Comparison of ENCODE assay signal across 18 cellular contexts in genomic region chr5:41751867-41752266, GRCh38.
DNase-seq lines count a peak whose midpoint lies in the region; ATAC-seq lines count a peak whose summit lies in the region.
"Had no signal": no experiment of that assay in that cellular context is flagged by ENCODE, and none has a peak within 500 bp of the region (broad histone marks: within the 10 kb centered on the region; RNA-seq: fewer than 3 reads in every experiment).

No MANE protein-coding gene starts in this region.

- intact Hi-C loops in Right ventricle myocardium inferior (cut with DNase I): no loop called here

- H3K9me3 Mint-ChIP-seq in activated T-cell treated with anti-CD3 and anti-CD28 coated beads, Interleukin-2, amount 50 U/mL, for 24 hours: no peaks in the 10 kb centered on the region
- no peaks in the 10 kb centered on the region for H3K9me3 Mint-ChIP-seq in activated naive CD8-positive, alpha-beta T cell (ENCODE audit: low read depth)
- H3K9me3 Mint-ChIP-seq: CD4-positive, CD25-positive, alpha-beta regulatory T cell; GM23338 had no signal

- no peak for ATAC-seq in Right ventricle myocardium inferior
- ATAC-seq: GM23338 had no signal

- H3K36me3 Mint-ChIP-seq in activated T-cell treated with anti-CD3 and anti-CD28 coated beads, Interleukin-2, amount 50 U/mL, for 24 hours (ENCODE audit: low read depth): peaks cover 73% of the 10 kb centered on the region
- peaks cover 37% of the 10 kb centered on the region for H3K36me3 Mint-ChIP-seq in activated naive CD8-positive, alpha-beta T cell

- H3K27ac Mint-ChIP-seq in activated T-cell treated with anti-CD3 and anti-CD28 coated beads, Interleukin-2, amount 50 U/mL, for 24 hours: peak overlapping the region; percentile 18
- peak overlapping the region; percentile 55 for H3K27ac Mint-ChIP-seq in activated naive CD8-positive, alpha-beta T cell
- H3K27ac Mint-ChIP-seq: GM23338 had no signal

- no peak for DNase-seq in activated T-cell treated with anti-CD3 and anti-CD28 coated beads, Interleukin-2, amount 50 U/mL, for 24 hours
- DNase-seq in activated T-cell treated with anti-CD3 and anti-CD28 coated beads, Interleukin-2, amount 50 U/mL, for 1 hour: no peak
- DNase-seq in kidney tubule cell (ENCODE audit: low spot score) (peak; percentile 13), NCI-H1105 treated with DMSO at 0.1 percent for 48 hours (lab: John Stamatoyannopoulos, UW) (no peak), Right ventricle myocardium inferior (ENCODE audit: missing footprints) (no peak), NCI-H1105 (lab: John Stamatoyannopoulos, UW) (no peak)
- DNase-seq: BE2C; Caco-2; CD4-positive, CD25-positive, alpha-beta regulatory T cell; DMS153; KBM-7; NCI-H1436 treated with DMSO at 0.1 percent for 48 hours; NCI-H2029; NCI-H345; NCI-H524 treated with DMSO at 0.1 percent for 48 hours; PC-9 had no signal

- H3K4me1 Mint-ChIP-seq in activated T-cell treated with anti-CD3 and anti-CD28 coated beads, Interleukin-2, amount 50 U/mL, for 24 hours (ENCODE audit: low read depth): peaks cover 46% of the 10 kb centered on the region
- peaks cover 16% of the 10 kb centered on the region for H3K4me1 Mint-ChIP-seq in activated naive CD8-positive, alpha-beta T cell (ENCODE audit: low read depth)

- H3K4me3 Mint-ChIP-seq in activated T-cell treated with anti-CD3 and anti-CD28 coated beads, Interleukin-2, amount 50 U/mL, for 24 hours: no peak overlapping the region
- H3K4me3 Mint-ChIP-seq in activated naive CD8-positive, alpha-beta T cell: no peak overlapping the region
- H3K4me3 Mint-ChIP-seq: CD4-positive, CD25-positive, alpha-beta regulatory T cell; GM23338 had no signal

- no peaks in the 10 kb centered on the region for H3K27me3 Mint-ChIP-seq in activated T-cell treated with anti-CD3 and anti-CD28 coated beads, Interleukin-2, amount 50 U/mL, for 24 hours
- H3K27me3 Mint-ChIP-seq in activated naive CD8-positive, alpha-beta T cell: no peaks in the 10 kb centered on the region
- H3K27me3 Mint-ChIP-seq: CD4-positive, CD25-positive, alpha-beta regulatory T cell had no signal
